29 cellular contexts compared by ENCODE assay signal in genomic region chr3:149739396-149739795, GRCh38. TPM values are rescaled to one million over a fixed set of nuclear protein-coding genes. Genes with fewer than 3 reads are reported as not detected.
"Had no signal": no experiment of that assay in that cellular context is flagged by ENCODE, and none has a peak within 500 bp of the region (broad histone marks: within the 10 kb centered on the region; RNA-seq: fewer than 3 reads in every experiment).

No MANE protein-coding gene starts in this region.

- H3K4me3 Mint-ChIP-seq: effector memory CD8-positive, alpha-beta T cell; naive thymus-derived CD8-positive, alpha-beta T cell; nephron progenitor cell had no signal

- H3K27me3 Mint-ChIP-seq: effector memory CD8-positive, alpha-beta T cell; naive thymus-derived CD8-positive, alpha-beta T cell had no signal

- H3K27me3 ChIP-seq: gastrocnemius medialis, ovary, stomach, thyroid gland, vagina had no signal

- H3K27ac Mint-ChIP-seq: effector memory CD8-positive, alpha-beta T cell; naive thymus-derived CD8-positive, alpha-beta T cell; nephron progenitor cell had no signal

- H3K27ac ChIP-seq: coronary artery, gastrocnemius medialis, lower lobe of right lung, ovary, thyroid gland, vagina had no signal

- H3K4me1 Mint-ChIP-seq: nephron progenitor cell had no signal

- H3K4me3 ChIP-seq: coronary artery, gastrocnemius medialis, lower lobe of right lung, ovary, smooth muscle cell, stomach, thyroid gland, vagina had no signal

- H3K9me3 Mint-ChIP-seq: effector memory CD8-positive, alpha-beta T cell; naive thymus-derived CD8-positive, alpha-beta T cell; nephron progenitor cell had no signal

- H3K36me3 ChIP-seq: ovary had no signal

- DNase-seq: dermis blood vessel endothelial cell; effector memory CD8-positive, alpha-beta T cell; foreskin fibroblast; gastrocnemius medialis; head of caudate nucleus; left ventricle myocardium superior; lower lobe of right lung; naive thymus-derived CD8-positive, alpha-beta T cell; nephron progenitor cell; occipital lobe; ovary; posterior cingulate gyrus; stimulated activated CD4-positive, alpha-beta T cell treated with anti-CD3 and anti-CD28 coated beads, Interleukin-12 subunit alpha, Interleukin-12 subunit beta, amount 100 ng/mL, for 4 hours; stimulated activated CD4-positive, alpha-beta T cell treated with anti-CD3 and anti-CD28 coated beads, Interleukin-1b, Interleukin-23, amount 100 ng/mL, for 48 hours; stimulated activated CD4-positive, alpha-beta T cell treated with anti-CD3 and anti-CD28 coated beads, Interleukin-4, amount 100 ng/mL, for 1 hour; stimulated activated CD8-positive, alpha-beta memory T cell treated with anti-CD3 and anti-CD28 coated beads, Interleukin-4, amount 100 ng/mL, for 48 hours; stimulated activated naive CD4-positive, alpha-beta T cell treated with Interleukin-2 at 50 U/mL for 16 hours; stomach; thyroid gland had no signal

- H3K4me1 ChIP-seq: gastrocnemius medialis, vagina had no signal

- ATAC-seq: effector memory CD8-positive, alpha-beta T cell; esophagus mucosa; gastrocnemius medialis; left ventricle myocardium superior; lower lobe of right lung; naive thymus-derived CD8-positive, alpha-beta T cell; sciatic nerve had no signal

- H3K9me3 ChIP-seq: gastrocnemius medialis, lower lobe of right lung, ovary, stomach, thyroid gland, vagina had no signal

RNA-seq across cellular contexts. Expression of gene ANKUB1, which starts 53.0 kb away (rescaled TPM):
- total RNA-seq: dermis blood vessel endothelial cell; esophagus mucosa; gastrocnemius medialis; glomerular endothelial cell; left ventricle myocardium superior; mesenteric fat pad; myocyte; naive thymus-derived CD8-positive, alpha-beta T cell; smooth muscle cell; stomach; subcutaneous adipose tissue; thyroid gland; ureter; vagina had no signal
- polyA plus RNA-seq: naive thymus-derived CD8-positive, alpha-beta T cell; ovary; smooth muscle cell; stomach had no signal
